ENCODE assay signal across 11 cellular contexts in genomic region chr6:103721923-103722322, GRCh38.
"Had no signal": no experiment of that assay in that cellular context is flagged by ENCODE, and none has a peak within 500 bp of the region (broad histone marks: within the 10 kb centered on the region; RNA-seq: fewer than 3 reads in every experiment).

No MANE protein-coding gene starts in this region.

- H3K4me1 ChIP-seq: HAP-1 had no signal

- H3K27ac Mint-ChIP-seq: GM23338, H9, HFFc6 had no signal

- H3K27ac ChIP-seq: GM23248 had no signal

- ATAC-seq: GM23338, HCT116 had no signal

- H3K4me3 ChIP-seq: GM23248, GM23338, HAP-1 had no signal

- H3K4me1 Mint-ChIP-seq: GM23338 had no signal

- H3K36me3 ChIP-seq: HAP-1 had no signal

- FAIRE-seq: H1, H54 had no signal

- H3K4me2 ChIP-seq: GM23338 had no signal

- H3K9me3 Mint-ChIP-seq: GM23338, H9 had no signal

- H3K4me3 Mint-ChIP-seq: GM23338, H9, HFFc6 had no signal

- DNase-seq: GM23248, GOT3, H7, H9, HCEC 1CT, HFFc6 had no signal

- H2AFZ ChIP-seq: GM23248, GM23338 had no signal

- H3K9me3 ChIP-seq: HAP-1 had no signal
